Comparison of ENCODE assay signal across 16 cellular contexts in the genomic region with DNA sequence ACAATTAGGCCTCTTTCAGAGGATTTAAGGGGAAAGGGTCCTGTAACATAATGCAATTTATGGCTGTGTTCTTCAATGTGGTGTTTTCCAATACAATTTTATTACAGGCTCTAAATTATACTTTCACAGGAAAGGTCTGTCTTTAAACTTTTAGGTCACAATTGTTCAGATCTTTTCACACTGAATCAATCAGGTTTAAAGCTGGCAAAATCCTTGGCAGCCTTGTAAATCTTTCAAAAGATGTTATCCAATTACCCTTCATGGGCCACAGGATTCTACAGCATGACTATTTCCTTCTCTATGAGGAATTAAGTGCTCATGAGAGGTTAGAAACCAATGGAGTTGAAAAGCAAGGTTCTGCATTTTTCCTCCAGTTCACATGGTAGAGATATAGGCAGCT.
DNase-seq lines count a peak whose midpoint lies in the region; TF ChIP-seq lines count a peak whose summit lies in the region.
"Had no signal": no experiment of that assay in that cellular context is flagged by ENCODE, and none has a peak within 500 bp of the region (broad histone marks: within the 10 kb centered on the region; RNA-seq: fewer than 3 reads in every experiment).

No MANE protein-coding gene starts in this region.

- H3K36me3 Mint-ChIP-seq in progenitor cell of endocrine pancreas (ENCODE audit: insufficient read depth), result no peaks in the 10 kb centered on the region
- H3K36me3 Mint-ChIP-seq: CD4-positive, alpha-beta memory T cell had no signal

- no peak overlapping the region for H3K4me3 ChIP-seq in vagina
- H3K4me3 ChIP-seq: Peyer's patch had no signal

- peak overlapping the region; percentile 42 for H3K27ac Mint-ChIP-seq in progenitor cell of endocrine pancreas
- H3K27ac Mint-ChIP-seq: B cell had no signal

- TF ChIP-seq CTCF in progenitor cell of endocrine pancreas (IDR thresholded peaks at IDR 0.05; ENCODE audit: unreplicated experiment) (no peak), RWPE1 (conservative IDR thresholded peaks at IDR 0.05; ENCODE audit: low read depth) (no peak), vagina (IDR thresholded peaks at IDR 0.05) (no peak)

- H3K4me3 Mint-ChIP-seq in progenitor cell of endocrine pancreas (ENCODE audit: low read depth), result no peak overlapping the region
- H3K4me3 Mint-ChIP-seq: B cell; CD4-positive, alpha-beta memory T cell had no signal

- H3K9me3 Mint-ChIP-seq in progenitor cell of endocrine pancreas (ENCODE audit: low read depth), result peaks cover 4% of the 10 kb centered on the region
- H3K9me3 Mint-ChIP-seq: CD4-positive, alpha-beta memory T cell had no signal

- intact Hi-C loops in vagina (cut with DNase I), result no loop called here

- DNase-seq in G401 (ENCODE audit: low spot score) (peak; percentile 60), SK-N-DZ (ENCODE audit: low spot score) (peak; percentile 68), kidney tubule cell (ENCODE audit: low spot score) (peak; percentile 53), progenitor cell of endocrine pancreas (ENCODE audit: low spot score, unreplicated experiment) (no peak), RWPE1 (ENCODE audit: low spot score) (no peak), vagina (ENCODE audit: extremely low spot score in 2 of 2) (no peak)
- no peak for DNase-seq in activated CD4-positive, alpha-beta T cell treated with anti-CD3 and anti-CD28 coated beads, Interleukin-2, amount 50 U/mL, for 1 hour
- DNase-seq: ACHN; CD4-positive, alpha-beta memory T cell; HCEC 1CT; NCI-H1436 treated with DMSO at 0.1 percent for 48 hours; NCI-H2107; NCI-H774; Peyer's patch; SHP77 had no signal

- in situ Hi-C loops in G401 (cut with HindIII; ENCODE audit: low sequenced_read_pairs), result no loop called here

- no peaks in the 10 kb centered on the region for H3K27me3 Mint-ChIP-seq in progenitor cell of endocrine pancreas
- H3K27me3 Mint-ChIP-seq: B cell had no signal

- no peaks in the 10 kb centered on the region for H3K27me3 ChIP-seq in vagina
- H3K27me3 ChIP-seq: Peyer's patch had no signal

- H3K9me3 ChIP-seq in vagina, result no peaks in the 10 kb centered on the region
- H3K9me3 ChIP-seq: Peyer's patch had no signal

- POLR2A ChIA-PET in RWPE1 (lab: Yijun Ruan, JAX; ENCODE audit: low non-redundant PET), result no interaction called here

- H3K4me1 Mint-ChIP-seq in progenitor cell of endocrine pancreas (ENCODE audit: low read depth), result peaks cover 41% of the 10 kb centered on the region
- H3K4me1 Mint-ChIP-seq: B cell; CD4-positive, alpha-beta memory T cell had no signal

- no peak for TF ChIP-seq POLR2A in vagina (IDR thresholded peaks at IDR 0.05)

- H3K36me3 ChIP-seq in vagina, result no peaks in the 10 kb centered on the region
- H3K36me3 ChIP-seq: Peyer's patch had no signal

- H3K27ac ChIP-seq in RWPE1 (no peak overlapping the region), vagina (no peak overlapping the region)
- H3K27ac ChIP-seq: Peyer's patch had no signal

- H3K4me1 ChIP-seq in vagina, result no peaks in the 10 kb centered on the region
- H3K4me1 ChIP-seq: Peyer's patch had no signal

- CTCF ChIA-PET in RWPE1 (lab: Yijun Ruan, JAX), result interaction anchor here (0.5 kb wide), 1 partner anchor 48 kb away, joined by 4 read pairs; no protein-coding TSS in a partner anchor

Comparison
In these comparisons a context has a peak if more than half of its experiments do, and no peak if none do; other contexts are left out.
1. DNase-seq: peak in G401 (single experiment), SK-N-DZ (single experiment) and kidney tubule cell (single experiment); none in progenitor cell of endocrine pancreas (single experiment), RWPE1 (single experiment), activated CD4-positive, alpha-beta T cell treated with anti-CD3 and anti-CD28 coated beads, Interleukin-2, amount 50 U/mL, for 1 hour (single experiment) and vagina (0 of 2).